ENCODE assay signal across 8 cellular contexts in the genomic region with DNA sequence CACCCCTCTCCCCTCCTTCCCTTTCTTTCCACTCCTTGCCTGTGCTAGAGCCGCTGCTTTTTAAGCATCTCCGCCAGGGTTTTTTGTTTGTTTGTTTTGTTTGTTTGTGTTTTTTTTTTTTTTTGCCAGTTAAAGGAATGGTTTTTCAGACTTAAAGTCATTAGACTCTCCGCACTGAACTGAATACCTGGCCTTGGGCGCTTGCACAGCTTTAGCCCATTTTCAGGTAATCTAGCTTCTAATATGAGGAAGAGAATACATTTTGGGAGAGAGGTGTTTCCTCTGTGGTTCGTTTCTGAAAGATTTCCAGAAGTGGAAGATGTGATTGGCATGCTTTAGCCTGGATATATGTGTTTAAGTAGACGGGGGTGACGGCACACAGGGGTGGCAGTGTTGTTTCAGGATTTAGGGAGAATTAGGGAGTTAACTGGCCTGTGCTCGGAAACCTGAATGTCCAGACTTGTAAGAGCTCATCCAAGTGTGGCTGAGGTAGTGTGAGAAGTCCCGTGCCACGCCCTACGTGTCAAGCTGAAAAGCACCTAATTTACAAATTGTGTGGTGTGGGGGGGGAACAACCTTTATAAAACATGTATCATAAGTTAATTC. TPM values are rescaled to one million over a fixed set of nuclear protein-coding genes. Genes with fewer than 3 reads are reported as not detected.
A peak's percentile ranks its signal among the peaks of the same experiment; 100 is the strongest.
DNase-seq lines count a peak whose midpoint lies in the region; ATAC-seq and FAIRE-seq lines count a peak whose summit lies in the region.

No MANE protein-coding gene starts in this region.

- ATAC-seq in HG02938 (IDR thresholded peaks at IDR 0.05; ENCODE audit: unreplicated experiment), result no peak

- H3K27ac Mint-ChIP-seq in T-helper 2 cell treated with Interferon-gamma antibody and Interleukin-4, amounts not matched to agents 5 μg/mL and 100 μg/mL, for 36 hours, result peak overlapping the region; percentile 94
- peak overlapping the region; percentile 95 for H3K27ac Mint-ChIP-seq in activated naive CD8-positive, alpha-beta T cell

- H3K27me3 Mint-ChIP-seq in T-helper 2 cell treated with Interferon-gamma antibody and Interleukin-4, amounts not matched to agents 5 μg/mL and 100 μg/mL, for 36 hours (ENCODE audit: low read depth), result no peaks in the 10 kb centered on the region
- no peaks in the 10 kb centered on the region for H3K27me3 Mint-ChIP-seq in activated naive CD8-positive, alpha-beta T cell

- H3K27ac ChIP-seq in small intestine (ENCODE audit: low read depth in 1 of 2, low read length in 1 of 2), result peak overlapping the region; percentile 4 to 93

- peak overlapping the region; percentile 82 for H3K4me3 ChIP-seq in iPS-11a (ENCODE audit: low read depth, low read length)
- peak overlapping the region; percentile 83 to 88 for H3K4me3 ChIP-seq in small intestine (ENCODE audit: low read depth in 1 of 2, low read length in 2 of 2)

- H3K9me3 ChIP-seq in small intestine (ENCODE audit: control insufficient read depth, low read depth), result no peaks in the 10 kb centered on the region

- no peaks in the 10 kb centered on the region for H3K9me3 Mint-ChIP-seq in T-helper 2 cell treated with Interferon-gamma antibody and Interleukin-4, amounts not matched to agents 5 μg/mL and 100 μg/mL, for 36 hours
- H3K9me3 Mint-ChIP-seq in activated naive CD8-positive, alpha-beta T cell (ENCODE audit: low read depth), result no peaks in the 10 kb centered on the region

- no peaks in the 10 kb centered on the region for H3K36me3 ChIP-seq in small intestine (ENCODE audit: control insufficient read depth in 2 of 2, insufficient read depth in 2 of 2, low read length in 2 of 2)

- peak overlapping the region; percentile 94 for H3K4me3 Mint-ChIP-seq in T-helper 2 cell treated with Interferon-gamma antibody and Interleukin-4, amounts not matched to agents 5 μg/mL and 100 μg/mL, for 36 hours
- peak overlapping the region; percentile 98 for H3K4me3 Mint-ChIP-seq in activated naive CD8-positive, alpha-beta T cell

- H3K36me3 Mint-ChIP-seq in T-helper 2 cell treated with Interferon-gamma antibody and Interleukin-4, amounts not matched to agents 5 μg/mL and 100 μg/mL, for 36 hours (ENCODE audit: low read depth), result peaks cover 11% of the 10 kb centered on the region
- H3K36me3 Mint-ChIP-seq in activated naive CD8-positive, alpha-beta T cell, result peaks cover 12% of the 10 kb centered on the region

- peaks cover 7 to 11% of the 10 kb centered on the region in 2 donors for H3K4me1 ChIP-seq in small intestine (ENCODE audit: control insufficient read depth in 2 of 2, insufficient read depth in 1 of 2, low read depth in 1 of 2, low read length in 1 of 2)

- H3K4me1 Mint-ChIP-seq in T-helper 2 cell treated with Interferon-gamma antibody and Interleukin-4, amounts not matched to agents 5 μg/mL and 100 μg/mL, for 36 hours (ENCODE audit: low read depth), result peaks cover 37% of the 10 kb centered on the region
- peaks cover 58% of the 10 kb centered on the region for H3K4me1 Mint-ChIP-seq in activated naive CD8-positive, alpha-beta T cell (ENCODE audit: low read depth)

- no peak for DNase-seq in T-helper 2 cell treated with Interferon-gamma antibody and Interleukin-4, amounts not matched to agents 5 μg/mL and 100 μg/mL, for 36 hours (ENCODE audit: low spot score)
- DNase-seq in T-helper 2 cell, result no peak
- DNase-seq in NCI-H1105 (lab: John Stamatoyannopoulos, UW), result peak; percentile 16
- peak; percentile 17 for DNase-seq in small intestine
- no peak for DNase-seq in NCI-H1436 (lab: John Stamatoyannopoulos, UW)

- WGBS in small intestine, 3 donors, result 1 to 6% (median 3%) methylated on average over 11 of the region's 11 CpGs

- no peaks in the 10 kb centered on the region for H3K27me3 ChIP-seq in small intestine (ENCODE audit: control insufficient read depth in 2 of 2, insufficient read depth in 2 of 2, low read length in 2 of 2)

- no peak for FAIRE-seq in small intestine (lab: Jason Lieb, UNC)

RNA-seq across cellular contexts. Expression of a gene that starts 0.9 kb away (rescaled TPM):
- polyA plus RNA-seq in small intestine, result 10 to 100 TPM; 43.2 to 57.7 (median 56.2) TPM

RNA-seq across cellular contexts. Expression of a gene that starts 58.1 kb away (rescaled TPM):
- polyA plus RNA-seq in small intestine, result 10 to 100 TPM; 32.8 to 61.6 (median 51.0) TPM

Comparison
In these comparisons a context has a peak if more than half of its experiments do, and no peak if none do; other contexts are left out.
1. DNase-seq: peak in NCI-H1105 (single experiment) and small intestine (single experiment); none in T-helper 2 cell treated with Interferon-gamma antibody and Interleukin-4, amounts not matched to agents 5 μg/mL and 100 μg/mL, for 36 hours (single experiment), T-helper 2 cell (0 of 5) and NCI-H1436 (single experiment).